ENCODE assay signal across 8 cellular contexts in the genomic region with DNA sequence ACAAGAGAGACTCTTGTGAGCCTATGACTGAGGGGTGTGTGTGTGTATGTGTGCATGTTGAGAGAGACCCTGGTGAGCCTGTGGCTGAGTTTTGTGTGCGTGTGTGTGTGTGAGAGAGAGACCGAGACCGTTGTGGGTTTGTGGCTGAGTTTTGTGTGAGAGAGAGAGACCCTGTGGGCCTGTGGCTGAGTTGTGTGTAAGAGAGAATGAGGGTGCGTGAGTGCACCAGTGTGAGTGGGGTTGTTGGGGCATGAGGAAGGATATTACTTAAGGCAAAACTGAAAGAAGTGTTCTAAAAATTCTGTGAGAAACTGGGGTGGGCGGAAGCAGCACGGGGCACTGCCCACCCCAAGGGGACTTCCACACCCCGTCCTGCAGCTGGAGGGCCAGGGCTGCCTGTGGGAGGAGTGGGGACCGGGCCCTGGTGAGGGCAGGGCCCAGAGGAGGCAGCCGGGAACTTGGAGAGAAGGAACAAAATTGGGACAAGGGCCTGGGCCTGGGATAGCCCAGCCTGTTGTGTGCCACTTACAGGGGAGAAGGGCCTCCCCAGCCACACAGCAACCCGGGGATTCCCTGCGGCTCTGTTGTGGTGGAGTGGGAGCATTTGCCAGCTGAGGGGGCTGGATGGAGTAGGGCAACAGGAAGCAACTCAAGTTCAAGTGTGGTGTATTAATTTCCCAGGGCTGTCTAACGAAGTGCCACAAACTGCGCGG. TPM values are rescaled to one million over a fixed set of nuclear protein-coding genes. Genes with fewer than 3 reads are reported as not detected.
DNase-seq lines count a peak whose midpoint lies in the region; ATAC-seq and TF ChIP-seq lines count a peak whose summit lies in the region.

No MANE protein-coding gene starts in this region.

- H3K27ac ChIP-seq in parathyroid adenoma = peak overlapping the region; percentile 42

- H3K79me2 ChIP-seq in parathyroid adenoma = no peaks in the 10 kb centered on the region

- H3K9me3 ChIP-seq in parathyroid adenoma (ENCODE audit: control insufficient read depth, low read length) = no peaks in the 10 kb centered on the region

- no peak overlapping the region for H3K4me2 ChIP-seq in parathyroid adenoma (ENCODE audit: low read length)

- ATAC-seq in HG03196 (IDR thresholded peaks at IDR 0.05; ENCODE audit: unreplicated experiment) = peak; percentile 59

- no peak overlapping the region for H2AFZ ChIP-seq in parathyroid adenoma

- no peaks in the 10 kb centered on the region for H3K4me1 ChIP-seq in parathyroid adenoma

- DNase-seq in NCI-H510A treated with DMSO at 0.1 percent for 48 hours (lab: John Stamatoyannopoulos, UW) (peak; percentile 19), NCI-H510A (lab: John Stamatoyannopoulos, UW) (no peak), dermis blood vessel endothelial cell (peak; percentile 67), iPS-NIHi11 (ENCODE audit: low spot score) (no peak), HPDE6-E6E7 (ENCODE audit: extremely low spot score) (no peak)
- DNase-seq in activated CD4-positive, alpha-beta T cell treated with anti-CD3 and anti-CD28 coated beads for 1 hour = peak; percentile 51

- TF ChIP-seq CTCF in parathyroid adenoma (IDR thresholded peaks at IDR 0.05) = no peak

- H3K27me3 ChIP-seq in parathyroid adenoma (ENCODE audit: control insufficient read depth, insufficient read depth, low read length) = no peaks in the 10 kb centered on the region

- H3K36me3 ChIP-seq in parathyroid adenoma (ENCODE audit: control insufficient read depth, insufficient read depth, low read length) = no peaks in the 10 kb centered on the region

- no peak overlapping the region for H3K9ac ChIP-seq in parathyroid adenoma

- no peak overlapping the region for H3K4me3 ChIP-seq in parathyroid adenoma (ENCODE audit: low read depth, low read length)

RNA-seq across cellular contexts. Expression of a gene that starts 22.0 kb away (rescaled TPM):
- 16.2 and 25.3 TPM in 2 replicates for total RNA-seq in dermis blood vessel endothelial cell

Comparison
In these comparisons a context has a peak if more than half of its experiments do, and no peak if none do; other contexts are left out.
1. DNase-seq: peak in NCI-H510A treated with DMSO at 0.1 percent for 48 hours (single experiment), activated CD4-positive, alpha-beta T cell treated with anti-CD3 and anti-CD28 coated beads for 1 hour (single experiment) and dermis blood vessel endothelial cell (single experiment); none in NCI-H510A (single experiment), iPS-NIHi11 (single experiment) and HPDE6-E6E7 (single experiment).